ENCODE assay signal across 25 cellular contexts in the genomic region with DNA sequence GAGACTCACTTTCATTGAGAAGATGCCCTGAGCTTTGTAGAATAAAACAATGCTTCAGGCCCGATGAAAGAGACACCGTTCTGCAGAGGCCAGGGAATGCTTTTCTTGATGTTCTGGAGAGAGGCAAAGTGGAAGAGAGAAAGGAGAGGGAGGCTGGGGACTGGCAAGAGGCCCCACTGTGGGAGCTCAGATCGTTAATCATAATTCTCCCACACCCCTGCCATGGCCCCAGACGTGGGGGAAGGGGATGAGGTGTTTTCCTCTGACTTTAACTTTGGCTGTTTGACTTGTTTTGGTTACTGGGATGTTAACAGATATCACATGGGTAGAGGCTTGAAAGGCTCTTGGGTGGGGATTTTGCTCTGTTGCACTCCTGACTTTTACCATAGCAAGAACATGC. TPM values are rescaled to one million over a fixed set of nuclear protein-coding genes. Genes with fewer than 3 reads are reported as not detected.
"Had no signal": no experiment of that assay in that cellular context is flagged by ENCODE, and none has a peak within 500 bp of the region (broad histone marks: within the 10 kb centered on the region; RNA-seq: fewer than 3 reads in every experiment).

No MANE protein-coding gene starts in this region.

- H3K4me1 Mint-ChIP-seq: activated naive CD8-positive, alpha-beta T cell treated with anti-CD3 and anti-CD28 coated beads, Interleukin-2, amount 10 ng/mL, durations not matched to agents 7 days and 5 days; naive thymus-derived CD4-positive, alpha-beta T cell had no signal

- H3K4me1 ChIP-seq: psoas muscle, vagina had no signal

- DNase-seq: activated CD4-positive, alpha-beta memory T cell treated with anti-CD3 and anti-CD28 coated beads for 36 hours; activated CD4-positive, alpha-beta T cell treated with anti-CD3 and anti-CD28 coated beads for 48 hours; activated naive CD4-positive, alpha-beta T cell treated with Interleukin-2 at 50 U/mL for 16 hours; activated naive CD8-positive, alpha-beta T cell treated with anti-CD3 and anti-CD28 coated beads, Interleukin-2, amount 10 ng/mL, durations not matched to agents 7 days and 5 days; activated T-cell treated with anti-CD3 and anti-CD28 coated beads, Interleukin-2, amount 50 U/mL, for 48 hours; amygdala; esophagus squamous epithelium; head of caudate nucleus; hypothalamus; mesendoderm; naive thymus-derived CD4-positive, alpha-beta T cell; pancreas; psoas muscle; right cardiac atrium; stimulated activated CD4-positive, alpha-beta T cell treated with anti-CD3 and anti-CD28 coated beads, Interleukin-12 subunit alpha, Interleukin-12 subunit beta, amount 100 ng/mL, for 4 hours; tibial artery had no signal

- H3K27ac ChIP-seq: coronary artery, gastroesophageal sphincter, neutrophil, pancreas, psoas muscle, tibial artery, vagina had no signal

- H3K36me3 ChIP-seq: esophagus squamous epithelium, gastroesophageal sphincter, neutrophil, pancreas, tibial artery, vagina had no signal

- H3K27me3 Mint-ChIP-seq: activated naive CD8-positive, alpha-beta T cell treated with anti-CD3 and anti-CD28 coated beads, Interleukin-2, amount 10 ng/mL, durations not matched to agents 7 days and 5 days had no signal

- H3K27ac Mint-ChIP-seq: activated CD4-positive, alpha-beta memory T cell treated with anti-CD3 and anti-CD28 coated beads for 36 hours; activated naive CD8-positive, alpha-beta T cell treated with anti-CD3 and anti-CD28 coated beads, Interleukin-2, amount 10 ng/mL, durations not matched to agents 7 days and 5 days; naive thymus-derived CD4-positive, alpha-beta T cell; stimulated activated naive CD8-positive, alpha-beta T cell treated with anti-CD3 and anti-CD28 coated beads, Interleukin-15, Interleukin-2, amounts not matched to agents 100 ng/mL and 50 ng/mL, for 24 hours had no signal

- H3K4me3 Mint-ChIP-seq: activated CD4-positive, alpha-beta memory T cell treated with anti-CD3 and anti-CD28 coated beads for 36 hours; activated naive CD8-positive, alpha-beta T cell treated with anti-CD3 and anti-CD28 coated beads, Interleukin-2, amount 10 ng/mL, durations not matched to agents 7 days and 5 days; naive thymus-derived CD4-positive, alpha-beta T cell; stimulated activated naive CD8-positive, alpha-beta T cell treated with anti-CD3 and anti-CD28 coated beads, Interleukin-15, Interleukin-2, amounts not matched to agents 100 ng/mL and 50 ng/mL, for 24 hours had no signal

- H3K27me3 ChIP-seq: esophagus squamous epithelium, gastroesophageal sphincter, pancreas, tibial artery, vagina had no signal

- H3K36me3 Mint-ChIP-seq: activated CD4-positive, alpha-beta memory T cell treated with anti-CD3 and anti-CD28 coated beads for 36 hours; activated naive CD8-positive, alpha-beta T cell treated with anti-CD3 and anti-CD28 coated beads, Interleukin-2, amount 10 ng/mL, durations not matched to agents 7 days and 5 days; naive thymus-derived CD4-positive, alpha-beta T cell had no signal

- H3K9me3 Mint-ChIP-seq: activated CD4-positive, alpha-beta memory T cell treated with anti-CD3 and anti-CD28 coated beads for 36 hours; stimulated activated naive CD8-positive, alpha-beta T cell treated with anti-CD3 and anti-CD28 coated beads, Interleukin-15, Interleukin-2, amounts not matched to agents 100 ng/mL and 50 ng/mL, for 24 hours had no signal

- H3K9me3 ChIP-seq: esophagus squamous epithelium, gastroesophageal sphincter, neutrophil, pancreas, tibial artery, vagina had no signal

- ATAC-seq: gastroesophageal sphincter, pancreas, psoas muscle, right cardiac atrium had no signal

- H3K4me3 ChIP-seq: coronary artery, esophagus squamous epithelium, gastroesophageal sphincter, pancreas, psoas muscle, tibial artery, vagina had no signal

RNA-seq across cellular contexts. Expression of a gene that starts 19.2 kb away (rescaled TPM):
- total RNA-seq: activated CD4-positive, alpha-beta memory T cell treated with anti-CD3 and anti-CD28 coated beads for 36 hours; activated naive CD8-positive, alpha-beta T cell treated with anti-CD3 and anti-CD28 coated beads, Interleukin-2, amount 10 ng/mL, durations not matched to agents 7 days and 5 days; bronchial epithelial cell; esophagus squamous epithelium; gastroesophageal sphincter; lower leg skin; mucosa of gallbladder; naive thymus-derived CD4-positive, alpha-beta T cell; pancreas; psoas muscle; right cardiac atrium; T-helper 2 cell treated with Interferon-gamma antibody and Interleukin-4, amounts not matched to agents 100 ng/mL and 5 ng/mL, for 36 hours; vagina had no signal
- polyA plus RNA-seq: naive thymus-derived CD4-positive, alpha-beta T cell; pancreas; psoas muscle; right cardiac atrium had no signal
